Comparison of ENCODE assay signal across 7 cellular contexts in the genomic region with DNA sequence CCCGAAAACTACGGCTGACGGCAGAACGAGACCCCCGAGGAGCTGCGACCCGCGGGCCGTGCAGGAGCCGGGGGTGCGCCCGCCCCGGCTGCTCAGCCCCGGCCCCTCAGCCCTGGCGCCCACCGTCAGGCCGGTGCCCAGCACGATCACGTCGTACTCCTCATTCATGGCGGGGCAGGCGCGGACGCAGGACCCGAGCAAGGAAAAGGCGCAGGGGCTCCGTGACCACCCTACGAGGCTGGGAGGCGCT. TPM values are rescaled to one million over a fixed set of nuclear protein-coding genes. Genes with fewer than 3 reads are reported as not detected.
DNase-seq lines count a peak whose midpoint lies in the region; ATAC-seq and TF ChIP-seq lines count a peak whose summit lies in the region.

No MANE protein-coding gene starts in this region.

- H3K9me3 ChIP-seq in iPS-18a (ENCODE audit: control insufficient read depth, low read depth, low read length) (no peaks in the 10 kb centered on the region), stomach (no peaks in the 10 kb centered on the region)

- ATAC-seq in GM19452 (IDR thresholded peaks at IDR 0.05; ENCODE audit: unreplicated experiment) (peak; percentile 32), HG03097 (IDR thresholded peaks at IDR 0.05; ENCODE audit: low FRiP score, unreplicated experiment) (peak; percentile 25)

- no peak for TF ChIP-seq POLR2A in stomach (IDR thresholded peaks at IDR 0.05)

- H3K36me3 ChIP-seq in iPS-18a (ENCODE audit: control insufficient read depth, low read depth, low read length) (peaks cover 4% of the 10 kb centered on the region), stomach (peaks cover 0 to 3% (median 2%) of the 10 kb centered on the region in 4 donors)

- H3K9ac ChIP-seq in iPS-18a (ENCODE audit: low read length): peak overlapping the region; percentile 99

- intact Hi-C loops in activated T-helper 2 cell treated with anti-CD3 and anti-CD28 coated beads, Interferon-gamma antibody, Interleukin-2, Interleukin-4, amounts not matched to agents 10 μg/mL and 5 μg/mL and 100 μg/mL, durations not matched to agents 14 hours and 24 hours and 36 hours (cut with micrococcal nuclease): loop anchor here (1.0 to 10.0 kb wide), 9 partner anchors 33 to 368 kb away; a partner anchor contains a TSS
- intact Hi-C loops in stomach (cut with DNase I; ENCODE audit: low total_unique reads): loop anchor here (10.0 kb wide), 1 partner anchor 62 kb away; no protein-coding TSS in a partner anchor

- H3K4me1 ChIP-seq in iPS-18a (ENCODE audit: control insufficient read depth, low read depth, low read length) (peaks cover 20% of the 10 kb centered on the region), stomach (peaks cover 21 to 55% (median 47%) of the 10 kb centered on the region in 4 donors)

- H3K4me3 ChIP-seq in iPS-18a (ENCODE audit: low read length) (peak overlapping the region; percentile 97), stomach (peak overlapping the region; percentile 83 to 100 (median 94))

- no peaks in the 10 kb centered on the region for H3K9me3 Mint-ChIP-seq in activated T-helper 2 cell treated with anti-CD3 and anti-CD28 coated beads, Interferon-gamma antibody, Interleukin-2, Interleukin-4, amounts not matched to agents 10 μg/mL and 5 μg/mL and 100 μg/mL, durations not matched to agents 14 hours and 24 hours and 36 hours

- H3K27ac ChIP-seq in iPS-18a (ENCODE audit: low read length) (peak overlapping the region; percentile 80), stomach (peak overlapping the region; percentile 95 to 100 (median 98))

- no peak for TF ChIP-seq EP300 in stomach (IDR thresholded peaks at IDR 0.05)

- peaks cover 53% of the 10 kb centered on the region for H3K4me1 Mint-ChIP-seq in activated T-helper 2 cell treated with anti-CD3 and anti-CD28 coated beads, Interferon-gamma antibody, Interleukin-2, Interleukin-4, amounts not matched to agents 10 μg/mL and 5 μg/mL and 100 μg/mL, durations not matched to agents 14 hours and 24 hours and 36 hours (ENCODE audit: low read depth)

- no peak for DNase-seq in activated T-helper 2 cell treated with anti-CD3 and anti-CD28 coated beads, Interferon-gamma antibody, Interleukin-2, Interleukin-4, amounts not matched to agents 10 μg/mL and 5 μg/mL and 100 μg/mL, durations not matched to agents 14 hours and 24 hours and 36 hours (ENCODE audit: low spot score)
- DNase-seq in stomach (no peak), SHP77 (lab: John Stamatoyannopoulos, UW) (no peak), DMS53 treated with DMSO at 0.1 percent for 48 hours (lab: John Stamatoyannopoulos, UW; ENCODE audit: unreplicated experiment) (no peak)

- TF ChIP-seq CTCF in stomach (IDR thresholded peaks at IDR 0.05): no peak

- peaks cover 42% of the 10 kb centered on the region for H3K36me3 Mint-ChIP-seq in activated T-helper 2 cell treated with anti-CD3 and anti-CD28 coated beads, Interferon-gamma antibody, Interleukin-2, Interleukin-4, amounts not matched to agents 10 μg/mL and 5 μg/mL and 100 μg/mL, durations not matched to agents 14 hours and 24 hours and 36 hours (ENCODE audit: low read depth)

- H3K27me3 ChIP-seq in iPS-18a (ENCODE audit: control insufficient read depth, insufficient read depth, low read length) (no peaks in the 10 kb centered on the region), stomach (no peaks in the 10 kb centered on the region)

- WGBS in stomach, 5 donors: 0% methylated on average over 7 to 29 of the region's 29 CpGs

- no peaks in the 10 kb centered on the region for H3K27me3 Mint-ChIP-seq in activated T-helper 2 cell treated with anti-CD3 and anti-CD28 coated beads, Interferon-gamma antibody, Interleukin-2, Interleukin-4, amounts not matched to agents 10 μg/mL and 5 μg/mL and 100 μg/mL, durations not matched to agents 14 hours and 24 hours and 36 hours (ENCODE audit: low read depth)

- peak overlapping the region; percentile 99 for H3K4me3 Mint-ChIP-seq in activated T-helper 2 cell treated with anti-CD3 and anti-CD28 coated beads, Interferon-gamma antibody, Interleukin-2, Interleukin-4, amounts not matched to agents 10 μg/mL and 5 μg/mL and 100 μg/mL, durations not matched to agents 14 hours and 24 hours and 36 hours (ENCODE audit: low read depth)

- H3K27ac Mint-ChIP-seq in activated T-helper 2 cell treated with anti-CD3 and anti-CD28 coated beads, Interferon-gamma antibody, Interleukin-2, Interleukin-4, amounts not matched to agents 10 μg/mL and 5 μg/mL and 100 μg/mL, durations not matched to agents 14 hours and 24 hours and 36 hours: peak overlapping the region; percentile 89

RNA-seq across cellular contexts. Expression of a gene that starts 0.2 kb away (rescaled TPM):
- 301 and 302 TPM in 2 replicates for total RNA-seq in activated T-helper 2 cell treated with anti-CD3 and anti-CD28 coated beads, Interferon-gamma antibody, Interleukin-2, Interleukin-4, amounts not matched to agents 10 μg/mL and 5 μg/mL and 100 μg/mL, durations not matched to agents 14 hours and 24 hours and 36 hours
- 100 to 1,000 TPM in 4 of 5 donors, 10 to 100 TPM in 1; 63.4 to 600 (median 187) TPM for total RNA-seq in stomach
- polyA plus RNA-seq in stomach: 100 to 1,000 TPM; 104 to 180 (median 108) TPM
